Comparison of ENCODE assay signal across 18 cellular contexts in genomic region chr10:44284198-44285084, GRCh38.
"Had no signal": no experiment of that assay in that cellular context is flagged by ENCODE, and none has a peak within 500 bp of the region (broad histone marks: within the 10 kb centered on the region; RNA-seq: fewer than 3 reads in every experiment).

No MANE protein-coding gene starts in this region.

- H3K27ac ChIP-seq: ascending aorta, esophagus muscularis mucosa, ovary, right lobe of liver, testis had no signal

- H3K27me3 ChIP-seq: ascending aorta, esophagus muscularis mucosa, ovary, right lobe of liver, testis had no signal

- H3K4me3 Mint-ChIP-seq: neural crest cell, type B pancreatic cell had no signal

- H3K9me3 ChIP-seq: ascending aorta, esophagus muscularis mucosa, ovary, right lobe of liver, testis had no signal

- ATAC-seq: activated CD4-positive, CD25-positive, alpha-beta regulatory T cell treated with anti-CD3 and anti-CD28 coated beads, Interleukin-2, amount 50 U/mL, for 24 hours had no signal

- H3K36me3 ChIP-seq: ascending aorta, esophagus muscularis mucosa, ovary, right lobe of liver had no signal

- H3K36me3 Mint-ChIP-seq: type B pancreatic cell had no signal

- H3K4me3 ChIP-seq: ascending aorta, esophagus muscularis mucosa, ovary, right lobe of liver, testis had no signal

- H3K9me3 Mint-ChIP-seq: neural crest cell, type B pancreatic cell had no signal

- H3K4me1 ChIP-seq: ascending aorta, right lobe of liver, testis had no signal

- H3K27ac Mint-ChIP-seq: type B pancreatic cell had no signal

- DNase-seq: activated CD8-positive, alpha-beta memory T cell treated with anti-CD3 and anti-CD28 coated beads for 24 hours; activated CD8-positive, alpha-beta memory T cell treated with anti-CD3 and anti-CD28 coated beads, Interleukin-2, amount 50 U/mL, for 48 hours; activated effector memory CD4-positive, alpha-beta T cell treated with anti-CD3 and anti-CD28 coated beads, Interleukin-2, amount 50 U/mL, for 16 hours; activated naive CD4-positive, alpha-beta T cell treated with anti-CD3 and anti-CD28 coated beads, Interleukin-2, amount 50 U/mL, for 16 hours; activated T-cell treated with anti-CD3 and anti-CD28 coated beads, Interleukin-2, amount 50 U/mL, for 48 hours; effector CD4-positive, alpha-beta T cell; ovary; right lobe of liver; small intestine; stimulated activated CD4-positive, alpha-beta T cell treated with anti-CD3 and anti-CD28 coated beads, Interleukin-15, amount 100 ng/mL, for 24 hours; stimulated activated CD4-positive, alpha-beta T cell treated with anti-CD3 and anti-CD28 coated beads, Interleukin-2, amount 100 ng/mL, for 48 hours; T1000; testis had no signal
